21 cellular contexts compared by ENCODE assay signal in the genomic region with DNA sequence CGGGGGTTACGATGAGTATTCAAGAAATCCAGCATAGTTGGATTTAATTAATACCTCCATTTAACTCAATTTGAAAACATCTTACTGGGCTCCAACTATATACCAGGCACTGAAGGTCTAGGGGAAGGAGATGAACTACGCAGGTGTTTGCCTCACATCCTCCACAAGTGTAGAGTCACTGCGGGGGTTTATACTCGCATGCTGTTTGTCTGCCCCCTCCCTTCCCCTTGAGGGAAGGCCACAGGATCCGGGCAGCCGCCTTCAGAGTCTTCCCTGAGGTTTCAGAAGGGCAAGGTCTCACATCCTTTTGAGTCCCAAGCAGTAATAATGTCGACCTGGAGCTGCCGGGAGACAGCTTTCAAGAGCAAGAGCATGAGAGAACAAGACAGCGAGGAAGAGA.
"Had no signal": no experiment of that assay in that cellular context is flagged by ENCODE, and none has a peak within 500 bp of the region (broad histone marks: within the 10 kb centered on the region; RNA-seq: fewer than 3 reads in every experiment).

No MANE protein-coding gene starts in this region.

- H3K4me2 ChIP-seq: KMS-11 had no signal

- H3K27ac ChIP-seq: KMS-11, SJSA1, SK-N-MC had no signal

- H3K4me3 ChIP-seq: SJSA1, SK-N-MC had no signal

- H3K9me3 ChIP-seq: SJSA1 had no signal

- H3K4me1 ChIP-seq: SJSA1 had no signal

- H3K36me3 ChIP-seq: SJSA1 had no signal

- FAIRE-seq: RCC 7860 had no signal

- H3K27me3 ChIP-seq: SJSA1 had no signal

- DNase-seq: Kasumi-1, MM.1S, MV-4-11, NCI-H1048, NCI-H1105, NCI-H1417, NCI-H1436 treated with DMSO at 0.1 percent for 48 hours, NCI-H1694, NCI-H187 treated with DMSO at 0.1 percent for 48 hours, NCI-H2029 treated with DMSO at 0.1 percent for 48 hours, NCI-H2171 treated with DMSO at 0.1 percent for 48 hours, NCI-H524, NCI-H526 treated with DMSO at 0.1 percent for 48 hours, NCI-H774, Right ventricle myocardium superior, RPMI8226, SIG-M5 had no signal

- H3K9ac ChIP-seq: KMS-11 had no signal
